11 cellular contexts compared by ENCODE assay signal in the genomic region with DNA sequence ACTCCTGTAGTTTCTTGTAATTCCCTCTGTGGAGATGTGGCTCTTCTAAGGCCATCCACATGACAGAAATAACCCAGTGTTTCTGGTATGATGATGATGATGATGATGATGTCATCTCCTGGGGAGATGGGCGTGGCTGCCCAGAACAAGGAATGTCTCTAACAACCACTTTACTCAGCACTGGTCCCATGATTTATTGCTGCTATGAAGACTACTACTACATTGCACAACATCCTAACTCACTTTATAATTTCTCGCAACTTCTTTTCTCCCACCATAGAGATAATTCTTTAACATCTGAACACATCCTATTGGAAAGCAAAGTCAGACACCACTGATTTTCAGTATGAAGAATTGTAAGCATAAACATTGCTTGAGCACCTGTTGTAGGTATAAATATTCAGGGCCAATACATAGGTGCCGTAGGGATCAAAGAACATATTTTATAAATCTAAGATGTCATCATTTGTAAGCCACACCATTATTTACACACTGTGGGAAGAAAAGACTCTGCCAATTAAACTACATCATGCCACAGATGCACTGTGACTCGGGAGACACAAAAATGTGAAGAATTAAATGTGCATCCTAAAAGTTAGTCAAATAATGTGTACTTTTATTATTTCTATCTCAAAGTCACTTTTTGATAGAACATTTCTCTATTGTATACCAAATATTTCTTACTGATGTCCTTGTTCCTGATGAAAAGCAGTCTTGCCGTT. TPM values are rescaled to one million over a fixed set of nuclear protein-coding genes. Genes with fewer than 3 reads are reported as not detected.
DNase-seq lines count a peak whose midpoint lies in the region; ATAC-seq and TF ChIP-seq lines count a peak whose summit lies in the region.
"Had no signal": no experiment of that assay in that cellular context is flagged by ENCODE, and none has a peak within 500 bp of the region (broad histone marks: within the 10 kb centered on the region; RNA-seq: fewer than 3 reads in every experiment).

No MANE protein-coding gene starts in this region.

- no peak overlapping the region for H3K27ac ChIP-seq in H9 (ENCODE audit: insufficient read length, low read depth, low read length)
- H3K27ac ChIP-seq: neutrophil had no signal

- H4K5ac ChIP-seq in H9 (ENCODE audit: insufficient read length, low read depth, low read length), result no peak overlapping the region

- H3K23ac ChIP-seq in H9 (ENCODE audit: insufficient read length, low read depth, low read length), result no peak overlapping the region

- H3K9me3 ChIP-seq in H9 (ENCODE audit: control insufficient read depth, low read depth, low read length), result no peaks in the 10 kb centered on the region
- H3K9me3 ChIP-seq: neutrophil had no signal

- H3K4me3 Mint-ChIP-seq in H9, result no peak overlapping the region

- no peak overlapping the region for H3K27ac Mint-ChIP-seq in H9

- H2AK5ac ChIP-seq in H9 (ENCODE audit: insufficient read length, low read length), result no peak overlapping the region

- H2BK120ac ChIP-seq in H9 (ENCODE audit: low read depth, low read length, poor library complexity, severe bottlenecking), result no peak overlapping the region

- no peak overlapping the region for H3K4ac ChIP-seq in H9 (ENCODE audit: low read depth, low read length)

- H4K91ac ChIP-seq in H9 (ENCODE audit: insufficient read length, low read depth, low read length), result no peak overlapping the region

- H3T11ph ChIP-seq in H9 (ENCODE audit: low read length), result no peak overlapping the region

- no peak overlapping the region for H2BK20ac ChIP-seq in H9 (ENCODE audit: low read depth, low read length, poor library complexity, severe bottlenecking)

- H3K4me2 ChIP-seq in H9 (ENCODE audit: insufficient read depth, insufficient read length, low read length), result no peak overlapping the region

- H2AFZ ChIP-seq in H9 (ENCODE audit: low read length), result no peak overlapping the region

- H2BK15ac ChIP-seq in H9 (ENCODE audit: low read depth, low read length), result no peak overlapping the region

- no peaks in the 10 kb centered on the region for H4K20me1 ChIP-seq in H9 (ENCODE audit: control insufficient read depth, insufficient read depth, insufficient read length)

- no peak overlapping the region for H2BK5ac ChIP-seq in H9 (ENCODE audit: insufficient read length, low read length)

- H3K56ac ChIP-seq in H9 (ENCODE audit: insufficient read length, low read depth, low read length), result no peak overlapping the region

- H3K36me3 Mint-ChIP-seq in H9 (ENCODE audit: insufficient read depth in 1 of 3, low read depth in 3 of 3), result peaks cover 0 to 17% (median 14%) of the 10 kb centered on the region in 3 experiments; a peak in 6 of 7 replicates

- no peak overlapping the region for H3K14ac ChIP-seq in H9 (ENCODE audit: insufficient read depth, low read length)

- 100% methylated on average over 1 of the region's 5 CpGs for WGBS in H9 (ENCODE audit: extremely low coverage, insufficient read length, low lambda C conversion rate)

- H4K8ac ChIP-seq in H9 (replicated peaks; ENCODE audit: insufficient read length, low read depth, low read length), result no peak overlapping the region

- no peak overlapping the region for H3K18ac ChIP-seq in H9 (ENCODE audit: insufficient read length, low read depth, low read length)

- no peak for TF ChIP-seq CTCF in epithelial cell of esophagus (IDR thresholded peaks at IDR 0.05; ENCODE audit: insufficient read depth, low read depth, low read length, missing control alignments)
- no peak for TF ChIP-seq CTCF in H9 (conservative IDR thresholded peaks at IDR 0.05)

- H3K9me3 Mint-ChIP-seq in H9, result no peaks in the 10 kb centered on the region

- H3K9ac ChIP-seq in H9 (ENCODE audit: extremely low read depth, insufficient read length, low read length), result no peak overlapping the region

- H3K79me1 ChIP-seq in H9 (ENCODE audit: insufficient read depth, low read depth, low read length, poor library complexity, severe bottlenecking), result no peaks in the 10 kb centered on the region

- no peak overlapping the region for H2BK12ac ChIP-seq in H9 (ENCODE audit: insufficient read length, low read depth, low read length)

- H3K79me2 ChIP-seq in H9 (ENCODE audit: insufficient read depth, low read length), result no peaks in the 10 kb centered on the region

- no peaks in the 10 kb centered on the region for H3K27me3 ChIP-seq in H9 (ENCODE audit: insufficient read depth, low read length)
- H3K27me3 ChIP-seq: neutrophil had no signal

- ATAC-seq in GM18498 (IDR thresholded peaks at IDR 0.05; ENCODE audit: unreplicated experiment), result no peak

- DNase-seq in GM03348 (ENCODE audit: low spot score) (peak; percentile 73), NOMO-1 treated with DMSO at 0.1 percent for 48 hours (lab: John Stamatoyannopoulos, UW; ENCODE audit: unreplicated experiment) (peak; percentile 78), epithelial cell of esophagus (ENCODE audit: low read depth) (peak; percentile 92), renal cortical epithelial cell (ENCODE audit: low read depth) (peak; percentile 94), NAMALWA (ENCODE audit: low spot score) (no peak), KG1 (lab: John Stamatoyannopoulos, UW) (no peak), H9 (no peak)
- DNase-seq: GF-D8, Right ventricle myocardium superior had no signal

- H3K4me3 ChIP-seq in epithelial cell of esophagus (ENCODE audit: low read length), result no peak overlapping the region

- H3K23me2 ChIP-seq in H9 (ENCODE audit: insufficient read length, low read depth, low read length, poor library complexity, severe bottlenecking), result no peaks in the 10 kb centered on the region

- H3K4me1 ChIP-seq in H9 (ENCODE audit: insufficient read depth, low read length), result no peaks in the 10 kb centered on the region

- no peaks in the 10 kb centered on the region for H3K27me3 Mint-ChIP-seq in H9 (ENCODE audit: low read depth)

- H3K4me1 Mint-ChIP-seq in H9, result peaks cover 9 to 10% of the 10 kb centered on the region in 2 experiments

RNA-seq across cellular contexts. Expression of gene TPMT, which starts 6.4 kb away (rescaled TPM):
- total RNA-seq in renal cortical epithelial cell (21.5 and 28.1 TPM in 2 replicates), H9 (2021) (13.0 and 13.3 TPM in 2 replicates)

RNA-seq across cellular contexts. Expression of gene KDM1B, which starts 6.8 kb away (rescaled TPM):
- total RNA-seq in renal cortical epithelial cell, result 32.1 and 38.8 TPM in 2 replicates
- 5.2 and 5.4 TPM in 2 replicates for total RNA-seq in H9 (2021)

RNA-seq across cellular contexts. Expression of gene NHLRC1, which starts 26.0 kb away (rescaled TPM):
- total RNA-seq in renal cortical epithelial cell (1.7 and 3.3 TPM in 2 replicates), H9 (2021) (1.0 and 1.5 TPM in 2 replicates)

Comparison
In these comparisons a context has a peak if more than half of its experiments do, and no peak if none do; other contexts are left out.
1. DNase-seq: peak in GM03348 (single experiment), NOMO-1 treated with DMSO at 0.1 percent for 48 hours (single experiment), epithelial cell of esophagus (single experiment) and renal cortical epithelial cell (single experiment); none in NAMALWA (single experiment), KG1 (single experiment) and H9 (single experiment).